ENCODE assay signal across 1 cellular context in genomic region chr1:6770727-6771567, GRCh38.
TF ChIP-seq lines count a peak whose summit lies in the region.

No MANE protein-coding gene starts in this region.

TF ChIP-seq in GM23338, 12 proteins besides CTCF, POLR2A, EP300 and RAD21 (continued from another document):
- TF ChIP-seq, protein P1, sequence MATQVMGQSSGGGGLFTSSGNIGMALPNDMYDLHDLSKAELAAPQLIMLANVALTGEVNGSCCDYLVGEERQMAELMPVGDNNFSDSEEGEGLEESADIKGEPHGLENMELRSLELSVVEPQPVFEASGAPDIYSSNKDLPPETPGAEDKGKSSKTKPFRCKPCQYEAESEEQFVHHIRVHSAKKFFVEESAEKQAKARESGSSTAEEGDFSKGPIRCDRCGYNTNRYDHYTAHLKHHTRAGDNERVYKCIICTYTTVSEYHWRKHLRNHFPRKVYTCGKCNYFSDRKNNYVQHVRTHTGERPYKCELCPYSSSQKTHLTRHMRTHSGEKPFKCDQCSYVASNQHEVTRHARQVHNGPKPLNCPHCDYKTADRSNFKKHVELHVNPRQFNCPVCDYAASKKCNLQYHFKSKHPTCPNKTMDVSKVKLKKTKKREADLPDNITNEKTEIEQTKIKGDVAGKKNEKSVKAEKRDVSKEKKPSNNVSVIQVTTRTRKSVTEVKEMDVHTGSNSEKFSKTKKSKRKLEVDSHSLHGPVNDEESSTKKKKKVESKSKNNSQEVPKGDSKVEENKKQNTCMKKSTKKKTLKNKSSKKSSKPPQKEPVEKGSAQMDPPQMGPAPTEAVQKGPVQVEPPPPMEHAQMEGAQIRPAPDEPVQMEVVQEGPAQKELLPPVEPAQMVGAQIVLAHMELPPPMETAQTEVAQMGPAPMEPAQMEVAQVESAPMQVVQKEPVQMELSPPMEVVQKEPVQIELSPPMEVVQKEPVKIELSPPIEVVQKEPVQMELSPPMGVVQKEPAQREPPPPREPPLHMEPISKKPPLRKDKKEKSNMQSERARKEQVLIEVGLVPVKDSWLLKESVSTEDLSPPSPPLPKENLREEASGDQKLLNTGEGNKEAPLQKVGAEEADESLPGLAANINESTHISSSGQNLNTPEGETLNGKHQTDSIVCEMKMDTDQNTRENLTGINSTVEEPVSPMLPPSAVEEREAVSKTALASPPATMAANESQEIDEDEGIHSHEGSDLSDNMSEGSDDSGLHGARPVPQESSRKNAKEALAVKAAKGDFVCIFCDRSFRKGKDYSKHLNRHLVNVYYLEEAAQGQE (IDR thresholded peaks at IDR 0.05; ENCODE audit: unreplicated experiment) = no peak
- TF ChIP-seq CREB1 (CRISPR knock-in tag; IDR thresholded peaks at IDR 0.05; ENCODE audit: low read depth) = no peak
- TF ChIP-seq ZNF331 (CRISPR knock-in tag; IDR thresholded peaks at IDR 0.05; ENCODE audit: low read depth) = no peak
- no peak for TF ChIP-seq STAT1 (IDR thresholded peaks at IDR 0.05; ENCODE audit: unreplicated experiment)
- TF ChIP-seq EZH2phosphoT487 (IDR thresholded peaks at IDR 0.05; ENCODE audit: unreplicated experiment) = no peak
- no peak for TF ChIP-seq ETS1 (IDR thresholded peaks at IDR 0.05)
- no peak for TF ChIP-seq ZNF462 (CRISPR knock-in tag; IDR thresholded peaks at IDR 0.05)
- no peak for TF ChIP-seq EZH2 (IDR thresholded peaks at IDR 0.05; ENCODE audit: low read depth, unreplicated experiment)
- no peak for TF ChIP-seq NANOG (IDR thresholded peaks at IDR 0.05; ENCODE audit: borderline replicate concordance)
- no peak for TF ChIP-seq POLR2AphosphoS5 (IDR thresholded peaks at IDR 0.05; ENCODE audit: low read depth)
